In genomic region chr3:37996785-37997301, GRCh38 we compare ENCODE assay signal across 8 cellular contexts. TPM values are rescaled to one million over a fixed set of nuclear protein-coding genes. Genes with fewer than 3 reads are reported as not detected.
DNase-seq lines count a peak whose midpoint lies in the region; ATAC-seq and TF ChIP-seq lines count a peak whose summit lies in the region.

No MANE protein-coding gene starts in this region.

- peak; percentile 72 for ATAC-seq in CD8-positive, alpha-beta T cell
- ATAC-seq in GM19351 (IDR thresholded peaks at IDR 0.05; ENCODE audit: unreplicated experiment) (peak; percentile 57), HG03442 (IDR thresholded peaks at IDR 0.05; ENCODE audit: unreplicated experiment) (peak; percentile 58)
- peak; percentile 78 for ATAC-seq in naive thymus-derived CD4-positive, alpha-beta T cell
- peak; percentile 69 for ATAC-seq in stimulated activated effector memory CD8-positive, alpha-beta T cell treated with anti-CD3 and anti-CD28 coated beads, Interleukin-12 subunit alpha, Interleukin-12 subunit beta, amount 100 ng/mL, for 72 hours

- peak; percentile 54 to 85 (median 77) for DNase-seq in CD8-positive, alpha-beta T cell
- peak; percentile 66 for DNase-seq in NOMO-1 treated with dmso at 0.1 percent for 144 hours (lab: John Stamatoyannopoulos, UW; ENCODE audit: unreplicated experiment)
- peak; percentile 93 for DNase-seq in activated CD8-positive, alpha-beta memory T cell treated with anti-CD3 and anti-CD28 coated beads for 24 hours
- DNase-seq in endothelial cell (ENCODE audit: low spot score), result peak; percentile 86
- peak; percentile 59 to 82 (median 76) for DNase-seq in naive thymus-derived CD4-positive, alpha-beta T cell
- peak; percentile 80 to 92 for DNase-seq in stimulated activated effector memory CD8-positive, alpha-beta T cell treated with anti-CD3 and anti-CD28 coated beads, Interleukin-12 subunit alpha, Interleukin-12 subunit beta, amount 100 ng/mL, for 72 hours (ENCODE audit: low spot score in 2 of 2)

- intact Hi-C loops in CD8-positive, alpha-beta T cell (cut with DNase I, micrococcal nuclease), result no loop called here
- intact Hi-C loops in naive thymus-derived CD4-positive, alpha-beta T cell (cut with micrococcal nuclease), result no loop called here

- H3K27ac ChIP-seq in CD8-positive, alpha-beta T cell (ENCODE audit: low read depth, low read length), result no peak overlapping the region
- H3K27ac ChIP-seq in naive thymus-derived CD4-positive, alpha-beta T cell (ENCODE audit: low read depth, low read length), result no peak overlapping the region

- peak overlapping the region; percentile 59 for H3K4me3 Mint-ChIP-seq in CD8-positive, alpha-beta T cell
- no peak overlapping the region for H3K4me3 Mint-ChIP-seq in endothelial cell (ENCODE audit: unreplicated experiment)
- peak overlapping the region in 9 of 10 donors; percentile 47 to 83 (median 71) for H3K4me3 Mint-ChIP-seq in naive thymus-derived CD4-positive, alpha-beta T cell
- H3K4me3 Mint-ChIP-seq in stimulated activated effector memory CD8-positive, alpha-beta T cell treated with anti-CD3 and anti-CD28 coated beads, Interleukin-12 subunit alpha, Interleukin-12 subunit beta, amount 100 ng/mL, for 72 hours, result peak overlapping the region; percentile 34

- peaks cover 46% of the 10 kb centered on the region for H3K36me3 Mint-ChIP-seq in CD8-positive, alpha-beta T cell
- peaks cover 14% of the 10 kb centered on the region for H3K36me3 Mint-ChIP-seq in endothelial cell (ENCODE audit: low read depth, unreplicated experiment)
- peaks cover 7 to 34% (median 11%) of the 10 kb centered on the region in 5 donors for H3K36me3 Mint-ChIP-seq in naive thymus-derived CD4-positive, alpha-beta T cell
- H3K36me3 Mint-ChIP-seq in stimulated activated effector memory CD8-positive, alpha-beta T cell treated with anti-CD3 and anti-CD28 coated beads, Interleukin-12 subunit alpha, Interleukin-12 subunit beta, amount 100 ng/mL, for 72 hours, result peaks cover 28% of the 10 kb centered on the region

- peaks cover 16% of the 10 kb centered on the region for H3K36me3 ChIP-seq in CD8-positive, alpha-beta T cell (ENCODE audit: insufficient read depth, low read length)
- H3K36me3 ChIP-seq in naive thymus-derived CD4-positive, alpha-beta T cell (ENCODE audit: control insufficient read depth in 2 of 3, insufficient read depth in 3 of 3, low read length in 3 of 3), result peaks cover 0 to 27% (median 0%) of the 10 kb centered on the region in 3 experiments

- H3K4me3 ChIP-seq in CD8-positive, alpha-beta T cell (ENCODE audit: low read depth, low read length), result no peak overlapping the region
- H3K4me3 ChIP-seq in naive thymus-derived CD4-positive, alpha-beta T cell (ENCODE audit: low read length), result no peak overlapping the region

- POLR2A ChIA-PET in CD8-positive, alpha-beta T cell (lab: Charles Lee), result interaction anchor here (1.0 to 1.4 kb wide), 2 partner anchors 33 to 169 kb away, joined by 3 to 4 read pairs; partner anchors contain the start of genes OXSR1 and PLCD1
- POLR2A ChIA-PET in naive thymus-derived CD4-positive, alpha-beta T cell (lab: Charles Lee), result interaction anchor here (0.5 to 1.4 kb wide), 8 partner anchors 21 to 1406 kb away, joined by 3 to 12 read pairs (median 4); partner anchors contain the start of genes ACAA1 and DLEC1

- no peaks in the 10 kb centered on the region for H3K9me3 ChIP-seq in CD8-positive, alpha-beta T cell (ENCODE audit: low read length)
- no peaks in the 10 kb centered on the region for H3K9me3 ChIP-seq in naive thymus-derived CD4-positive, alpha-beta T cell (ENCODE audit: control insufficient read depth in 2 of 3, low read length in 3 of 3)

- H3K4me1 Mint-ChIP-seq in CD8-positive, alpha-beta T cell (ENCODE audit: low read depth), result peaks cover 62% of the 10 kb centered on the region
- H3K4me1 Mint-ChIP-seq in endothelial cell (ENCODE audit: unreplicated experiment), result peaks cover 32% of the 10 kb centered on the region
- H3K4me1 Mint-ChIP-seq in naive thymus-derived CD4-positive, alpha-beta T cell, result peaks cover 39 to 69% (median 62%) of the 10 kb centered on the region in 7 donors
- H3K4me1 Mint-ChIP-seq in stimulated activated effector memory CD8-positive, alpha-beta T cell treated with anti-CD3 and anti-CD28 coated beads, Interleukin-12 subunit alpha, Interleukin-12 subunit beta, amount 100 ng/mL, for 72 hours, result peaks cover 71% of the 10 kb centered on the region

- H3K27me3 Mint-ChIP-seq in CD8-positive, alpha-beta T cell (ENCODE audit: low read depth), result no peaks in the 10 kb centered on the region
- H3K27me3 Mint-ChIP-seq in endothelial cell (ENCODE audit: unreplicated experiment), result peaks cover 19% of the 10 kb centered on the region
- H3K27me3 Mint-ChIP-seq in naive thymus-derived CD4-positive, alpha-beta T cell, result no peaks in the 10 kb centered on the region

- peaks cover 61% of the 10 kb centered on the region for H3K4me1 ChIP-seq in CD8-positive, alpha-beta T cell (ENCODE audit: insufficient read depth, low read length)
- peaks cover 47 to 48% of the 10 kb centered on the region in 2 donors for H3K4me1 ChIP-seq in naive thymus-derived CD4-positive, alpha-beta T cell (ENCODE audit: control insufficient read depth in 2 of 2, insufficient read depth in 2 of 2, low read length in 2 of 2)

- CTCF ChIA-PET in CD8-positive, alpha-beta T cell (lab: Charles Lee), result interaction anchor here (0.6 to 1.6 kb wide), 11 partner anchors 17 to 239 kb away, joined by 3 to 8 read pairs (median 4); partner anchors contain the start of genes ACAA1 and DLEC1
- CTCF ChIA-PET in naive thymus-derived CD4-positive, alpha-beta T cell (lab: Charles Lee), result interaction anchor here (0.6 to 1.4 kb wide), 6 partner anchors 13 to 142 kb away, joined by 3 to 7 read pairs (median 4); partner anchors contain the start of gene DLEC1

- peak overlapping the region; percentile 91 for H3K27ac Mint-ChIP-seq in CD8-positive, alpha-beta T cell
- no peak overlapping the region for H3K27ac Mint-ChIP-seq in endothelial cell (ENCODE audit: unreplicated experiment)
- H3K27ac Mint-ChIP-seq in naive thymus-derived CD4-positive, alpha-beta T cell, result peak overlapping the region; percentile 80 to 97 (median 96)
- peak overlapping the region; percentile 97 for H3K27ac Mint-ChIP-seq in stimulated activated effector memory CD8-positive, alpha-beta T cell treated with anti-CD3 and anti-CD28 coated beads, Interleukin-12 subunit alpha, Interleukin-12 subunit beta, amount 100 ng/mL, for 72 hours

- H3K9me3 Mint-ChIP-seq in CD8-positive, alpha-beta T cell, result no peaks in the 10 kb centered on the region
- no peaks in the 10 kb centered on the region for H3K9me3 Mint-ChIP-seq in endothelial cell (ENCODE audit: unreplicated experiment)
- no peaks in the 10 kb centered on the region for H3K9me3 Mint-ChIP-seq in naive thymus-derived CD4-positive, alpha-beta T cell
- no peaks in the 10 kb centered on the region for H3K9me3 Mint-ChIP-seq in stimulated activated effector memory CD8-positive, alpha-beta T cell treated with anti-CD3 and anti-CD28 coated beads, Interleukin-12 subunit alpha, Interleukin-12 subunit beta, amount 100 ng/mL, for 72 hours

- no peaks in the 10 kb centered on the region for H3K27me3 ChIP-seq in CD8-positive, alpha-beta T cell (ENCODE audit: insufficient read depth, low read length)
- no peaks in the 10 kb centered on the region for H3K27me3 ChIP-seq in naive thymus-derived CD4-positive, alpha-beta T cell (ENCODE audit: control insufficient read depth in 2 of 2, insufficient read depth in 2 of 2, low read length in 2 of 2)

- TF ChIP-seq CTCF in CD8-positive, alpha-beta T cell (IDR thresholded peaks at IDR 0.05), result peak; percentile 92
- TF ChIP-seq CTCF in endothelial cell (IDR thresholded peaks at IDR 0.05; ENCODE audit: unreplicated experiment), result peak; percentile 96

RNA-seq across cellular contexts. Expression of gene VILL, which starts 6.3 kb away (rescaled TPM):
- 10 to 100 TPM; 19.0 to 19.6 TPM for total RNA-seq in CD8-positive, alpha-beta T cell
- 13.7 TPM for total RNA-seq in endothelial cell (ENCODE audit: unreplicated experiment)
- 10 to 100 TPM; 22.4 to 43.3 (median 29.5) TPM for total RNA-seq in naive thymus-derived CD4-positive, alpha-beta T cell
- polyA plus RNA-seq in naive thymus-derived CD4-positive, alpha-beta T cell, result 10 to 100 TPM; 15.7 to 28.9 TPM

RNA-seq across cellular contexts. Expression of gene PLCD1, which starts 32.6 kb away (rescaled TPM):
- total RNA-seq in CD8-positive, alpha-beta T cell, result 10 to 100 TPM; 64.4 to 70.8 TPM
- total RNA-seq in endothelial cell (ENCODE audit: unreplicated experiment), result 22.4 TPM
- 10 to 100 TPM; 18.4 to 44.0 (median 41.3) TPM for total RNA-seq in naive thymus-derived CD4-positive, alpha-beta T cell
- polyA plus RNA-seq in naive thymus-derived CD4-positive, alpha-beta T cell, result 10 to 100 TPM; 13.1 to 26.3 TPM

RNA-seq across cellular contexts. Expression of gene DLEC1, which starts 42.2 kb away (rescaled TPM):
- total RNA-seq in CD8-positive, alpha-beta T cell, result 1 to 10 TPM; 1.8 to 1.9 TPM
- total RNA-seq in endothelial cell (ENCODE audit: unreplicated experiment), result 0.62 TPM
- 1 to 10 TPM; 1.5 to 9.4 (median 7.5) TPM for total RNA-seq in naive thymus-derived CD4-positive, alpha-beta T cell
- polyA plus RNA-seq in naive thymus-derived CD4-positive, alpha-beta T cell, result under 1 TPM; 0.41 to 0.73 TPM
